Comparison of ENCODE assay signal across 18 cellular contexts in the genomic region with DNA sequence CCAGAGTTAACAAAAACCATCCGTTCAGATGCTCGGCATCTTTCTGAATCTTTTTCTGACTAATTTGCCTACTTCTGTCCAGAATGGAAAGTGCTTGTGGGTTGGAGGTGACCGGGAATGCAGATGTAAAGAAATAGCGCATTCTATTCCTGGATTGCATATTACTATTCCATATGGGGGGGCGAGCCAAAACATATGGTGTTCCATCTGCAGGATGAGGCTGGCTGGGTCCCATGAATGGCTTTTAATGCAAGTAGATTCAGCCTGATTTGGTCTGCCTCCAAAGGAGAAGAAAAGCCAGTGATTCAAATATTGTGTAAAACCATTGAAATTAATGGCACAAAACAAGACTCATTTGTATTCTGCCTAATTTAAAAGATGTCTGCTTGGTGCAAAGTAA.
A peak's percentile ranks its signal among the peaks of the same experiment; 100 is the strongest.
DNase-seq lines count a peak whose midpoint lies in the region; FAIRE-seq and TF ChIP-seq lines count a peak whose summit lies in the region.
"Had no signal": no experiment of that assay in that cellular context is flagged by ENCODE, and none has a peak within 500 bp of the region (broad histone marks: within the 10 kb centered on the region; RNA-seq: fewer than 3 reads in every experiment).

No MANE protein-coding gene starts in this region.

- no peak for TF ChIP-seq POLR2A in GM12891 (IDR thresholded peaks at IDR 0.05; ENCODE audit: low read depth, low read length)

- peak; percentile 65 for DNase-seq in DMS 273 treated with DMSO at 0.1 percent for 48 hours (lab: John Stamatoyannopoulos, UW)
- DNase-seq in NCI-H446 (lab: John Stamatoyannopoulos, UW): peak; percentile 28 to 82
- DNase-seq in cerebellar cortex (ENCODE audit: low spot score): peak; percentile 31
- peak; percentile 82 for DNase-seq in middle frontal gyrus (ENCODE audit: extremely low spot score, low spot score)
- DNase-seq in stimulated activated CD4-positive, alpha-beta T cell treated with anti-CD3 and anti-CD28 coated beads, Interleukin-2, amount 100 ng/mL, for 24 hours: no peak
- DNase-seq in GM12891 (ENCODE audit: insufficient read length, low spot score): no peak
- DNase-seq in SIG-M5 treated with dmso at 0.1 percent for 504 hours (lab: John Stamatoyannopoulos, UW; ENCODE audit: unreplicated experiment): no peak
- no peak for DNase-seq in NCI-H187 (lab: John Stamatoyannopoulos, UW)
- DNase-seq: DMS79, Kasumi-1, NCI-H1417, NCI-H2029, NCI-H345, NCI-H69, SJCRH30 had no signal

- FAIRE-seq in GM12891 (lab: Jason Lieb, UNC): no peak
- FAIRE-seq: A204.1, D721Med, H54 had no signal

TF ChIP-seq in GM12891, 5 proteins besides CTCF, POLR2A, EP300 and RAD21:
- TF ChIP-seq PAX5 (IDR thresholded peaks at IDR 0.05; ENCODE audit: insufficient read depth, low read length, severe bottlenecking) (no peak), POU2F2 (IDR thresholded peaks at IDR 0.05; ENCODE audit: low read depth, low read length) (no peak), SPI1 (IDR thresholded peaks at IDR 0.05; ENCODE audit: low read depth, low read length) (no peak), TAF1 (IDR thresholded peaks at IDR 0.05; ENCODE audit: low read depth, low read length) (no peak), POLR2AphosphoS5 (IDR thresholded peaks at IDR 0.05; ENCODE audit: low read depth, low read length) (no peak)

Comparison
In these comparisons a context has a peak if more than half of its experiments do, and no peak if none do; other contexts are left out.
1. DNase-seq: peak in DMS 273 treated with DMSO at 0.1 percent for 48 hours (single experiment), NCI-H446 (2 of 2), cerebellar cortex (single experiment) and middle frontal gyrus (single experiment); none in stimulated activated CD4-positive, alpha-beta T cell treated with anti-CD3 and anti-CD28 coated beads, Interleukin-2, amount 100 ng/mL, for 24 hours (0 of 2), GM12891 (single experiment), SIG-M5 treated with dmso at 0.1 percent for 504 hours (single experiment) and NCI-H187 (0 of 2).